Comparison of ENCODE assay signal across 1 cellular context in genomic region chr12:49784756-49785409, GRCh38.
TF ChIP-seq lines count a peak whose summit lies in the region.

No MANE protein-coding gene starts in this region.

TF ChIP-seq in K562, 482 proteins besides CTCF, POLR2A, EP300 and RAD21 (continued from another document and continues in another):
- TF ChIP-seq ZNF407 (IDR thresholded peaks at IDR 0.05; ENCODE audit: low read depth) (no peak), ZKSCAN8 (CRISPR knock-in tag; IDR thresholded peaks at IDR 0.05) (no peak), RBM25 (IDR thresholded peaks at IDR 0.05; ENCODE audit: low read depth, low read length, severe bottlenecking) (peak; percentile 55), CXXC5 (CRISPR knock-in tag; IDR thresholded peaks at IDR 0.05) (no peak), TEAD1 (CRISPR knock-in tag; IDR thresholded peaks at IDR 0.05) (no peak), ZNF175 (CRISPR knock-in tag; IDR thresholded peaks at IDR 0.05; ENCODE audit: low read depth) (no peak), SMC3 (conservative IDR thresholded peaks at IDR 0.05; ENCODE audit: insufficient read depth, low read depth, low read length) (no peak), NFYB (IDR thresholded peaks at IDR 0.05; ENCODE audit: extremely low read depth, insufficient read length) (no peak), ZNF561 (CRISPR knock-in tag; conservative IDR thresholded peaks at IDR 0.05) (no peak), NFIX (CRISPR knock-in tag; IDR thresholded peaks at IDR 0.05; ENCODE audit: low read depth) (no peak), RBM17 (IDR thresholded peaks at IDR 0.05; ENCODE audit: borderline replicate concordance, low read depth, low read length) (no peak), NCOA4 (IDR thresholded peaks at IDR 0.05; ENCODE audit: partially characterized antibody) (no peak), EP400 (IDR thresholded peaks at IDR 0.05) (no peak), MAX (CRISPR knock-in tag; IDR thresholded peaks at IDR 0.05) (no peak), SMARCC2 (IDR thresholded peaks at IDR 0.05; ENCODE audit: low read depth) (no peak), TAF1 (IDR thresholded peaks at IDR 0.05; ENCODE audit: control insufficient read depth, extremely low read depth, insufficient read depth, low read length, severe bottlenecking) (no peak), CBX1 (IDR thresholded peaks at IDR 0.05; ENCODE audit: low read depth) (no peak), CHD1 (IDR thresholded peaks at IDR 0.05; ENCODE audit: low read length) (no peak), SPI1 (IDR thresholded peaks at IDR 0.05; ENCODE audit: borderline replicate concordance, low read depth, low read length) (no peak), CBX8 (IDR thresholded peaks at IDR 0.05; ENCODE audit: borderline replicate concordance, extremely low read depth, low read depth, low read length, poor library complexity, severe bottlenecking) (no peak), ZNF174 (CRISPR knock-in tag; IDR thresholded peaks at IDR 0.05) (no peak), SAFB2 (IDR thresholded peaks at IDR 0.05; ENCODE audit: borderline replicate concordance, low read depth, low read length, severe bottlenecking) (no peak), NFE2L1 (tag; IDR thresholded peaks at IDR 0.05; ENCODE audit: borderline replicate concordance, low read depth) (peak; percentile 92), FOSL1 (tag; conservative IDR thresholded peaks at IDR 0.05) (peak; percentile 56), FOXO4 (CRISPR knock-in tag; IDR thresholded peaks at IDR 0.05) (no peak), STAT5B (CRISPR knock-in tag; IDR thresholded peaks at IDR 0.05) (no peak), NBN (IDR thresholded peaks at IDR 0.05; ENCODE audit: low read depth) (no peak), POLR3G (IDR thresholded peaks at IDR 0.05; ENCODE audit: extremely low read depth, insufficient read length, insufficient replicate concordance) (no peak), ARHGAP35 (IDR thresholded peaks at IDR 0.05; ENCODE audit: partially characterized antibody) (no peak), GATAD2A (IDR thresholded peaks at IDR 0.05) (no peak), JUN (IDR thresholded peaks at IDR 0.05; ENCODE audit: borderline replicate concordance, low read depth, low read length) (no peak), JUN (CRISPR knock-in tag; IDR thresholded peaks at IDR 0.05; ENCODE audit: borderline replicate concordance) (no peak), HIVEP1 (CRISPR knock-in tag; IDR thresholded peaks at IDR 0.05) (no peak), SRSF7 (optimal IDR thresholded peaks at IDR 0.05; ENCODE audit: low read depth, low read length) (no peak), LEF1 (IDR thresholded peaks at IDR 0.05) (no peak), DDX20 (tag; IDR thresholded peaks at IDR 0.05; ENCODE audit: low read depth) (no peak), ZC3H8 (IDR thresholded peaks at IDR 0.05) (no peak)
- TF ChIP-seq, protein P1, sequence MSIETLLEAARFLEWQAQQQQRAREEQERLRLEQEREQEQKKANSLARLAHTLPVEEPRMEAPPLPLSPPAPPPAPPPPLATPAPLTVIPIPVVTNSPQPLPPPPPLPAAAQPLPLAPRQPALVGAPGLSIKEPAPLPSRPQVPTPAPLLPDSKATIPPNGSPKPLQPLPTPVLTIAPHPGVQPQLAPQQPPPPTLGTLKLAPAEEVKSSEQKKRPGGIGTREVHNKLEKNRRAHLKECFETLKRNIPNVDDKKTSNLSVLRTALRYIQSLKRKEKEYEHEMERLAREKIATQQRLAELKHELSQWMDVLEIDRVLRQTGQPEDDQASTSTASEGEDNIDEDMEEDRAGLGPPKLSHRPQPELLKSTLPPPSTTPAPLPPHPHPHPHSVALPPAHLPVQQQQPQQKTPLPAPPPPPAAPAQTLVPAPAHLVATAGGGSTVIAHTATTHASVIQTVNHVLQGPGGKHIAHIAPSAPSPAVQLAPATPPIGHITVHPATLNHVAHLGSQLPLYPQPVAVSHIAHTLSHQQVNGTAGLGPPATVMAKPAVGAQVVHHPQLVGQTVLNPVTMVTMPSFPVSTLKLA (conservative IDR thresholded peaks at IDR 0.05): no peak
- TF ChIP-seq, protein P2, sequence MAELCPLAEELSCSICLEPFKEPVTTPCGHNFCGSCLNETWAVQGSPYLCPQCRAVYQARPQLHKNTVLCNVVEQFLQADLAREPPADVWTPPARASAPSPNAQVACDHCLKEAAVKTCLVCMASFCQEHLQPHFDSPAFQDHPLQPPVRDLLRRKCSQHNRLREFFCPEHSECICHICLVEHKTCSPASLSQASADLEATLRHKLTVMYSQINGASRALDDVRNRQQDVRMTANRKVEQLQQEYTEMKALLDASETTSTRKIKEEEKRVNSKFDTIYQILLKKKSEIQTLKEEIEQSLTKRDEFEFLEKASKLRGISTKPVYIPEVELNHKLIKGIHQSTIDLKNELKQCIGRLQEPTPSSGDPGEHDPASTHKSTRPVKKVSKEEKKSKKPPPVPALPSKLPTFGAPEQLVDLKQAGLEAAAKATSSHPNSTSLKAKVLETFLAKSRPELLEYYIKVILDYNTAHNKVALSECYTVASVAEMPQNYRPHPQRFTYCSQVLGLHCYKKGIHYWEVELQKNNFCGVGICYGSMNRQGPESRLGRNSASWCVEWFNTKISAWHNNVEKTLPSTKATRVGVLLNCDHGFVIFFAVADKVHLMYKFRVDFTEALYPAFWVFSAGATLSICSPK (IDR thresholded peaks at IDR 0.05; ENCODE audit: borderline replicate concordance): no peak
- TF ChIP-seq, protein P3, sequence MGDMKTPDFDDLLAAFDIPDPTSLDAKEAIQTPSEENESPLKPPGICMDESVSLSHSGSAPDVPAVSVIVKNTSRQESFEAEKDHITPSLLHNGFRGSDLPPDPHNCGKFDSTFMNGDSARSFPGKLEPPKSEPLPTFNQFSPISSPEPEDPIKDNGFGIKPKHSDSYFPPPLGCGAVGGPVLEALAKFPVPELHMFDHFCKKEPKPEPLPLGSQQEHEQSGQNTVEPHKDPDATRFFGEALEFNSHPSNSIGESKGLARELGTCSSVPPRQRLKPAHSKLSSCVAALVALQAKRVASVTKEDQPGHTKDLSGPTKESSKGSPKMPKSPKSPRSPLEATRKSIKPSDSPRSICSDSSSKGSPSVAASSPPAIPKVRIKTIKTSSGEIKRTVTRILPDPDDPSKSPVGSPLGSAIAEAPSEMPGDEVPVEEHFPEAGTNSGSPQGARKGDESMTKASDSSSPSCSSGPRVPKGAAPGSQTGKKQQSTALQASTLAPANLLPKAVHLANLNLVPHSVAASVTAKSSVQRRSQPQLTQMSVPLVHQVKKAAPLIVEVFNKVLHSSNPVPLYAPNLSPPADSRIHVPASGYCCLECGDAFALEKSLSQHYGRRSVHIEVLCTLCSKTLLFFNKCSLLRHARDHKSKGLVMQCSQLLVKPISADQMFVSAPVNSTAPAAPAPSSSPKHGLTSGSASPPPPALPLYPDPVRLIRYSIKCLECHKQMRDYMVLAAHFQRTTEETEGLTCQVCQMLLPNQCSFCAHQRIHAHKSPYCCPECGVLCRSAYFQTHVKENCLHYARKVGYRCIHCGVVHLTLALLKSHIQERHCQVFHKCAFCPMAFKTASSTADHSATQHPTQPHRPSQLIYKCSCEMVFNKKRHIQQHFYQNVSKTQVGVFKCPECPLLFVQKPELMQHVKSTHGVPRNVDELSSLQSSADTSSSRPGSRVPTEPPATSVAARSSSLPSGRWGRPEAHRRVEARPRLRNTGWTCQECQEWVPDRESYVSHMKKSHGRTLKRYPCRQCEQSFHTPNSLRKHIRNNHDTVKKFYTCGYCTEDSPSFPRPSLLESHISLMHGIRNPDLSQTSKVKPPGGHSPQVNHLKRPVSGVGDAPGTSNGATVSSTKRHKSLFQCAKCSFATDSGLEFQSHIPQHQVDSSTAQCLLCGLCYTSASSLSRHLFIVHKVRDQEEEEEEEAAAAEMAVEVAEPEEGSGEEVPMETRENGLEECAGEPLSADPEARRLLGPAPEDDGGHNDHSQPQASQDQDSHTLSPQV (IDR thresholded peaks at IDR 0.05): no peak
- TF ChIP-seq, protein P4, sequence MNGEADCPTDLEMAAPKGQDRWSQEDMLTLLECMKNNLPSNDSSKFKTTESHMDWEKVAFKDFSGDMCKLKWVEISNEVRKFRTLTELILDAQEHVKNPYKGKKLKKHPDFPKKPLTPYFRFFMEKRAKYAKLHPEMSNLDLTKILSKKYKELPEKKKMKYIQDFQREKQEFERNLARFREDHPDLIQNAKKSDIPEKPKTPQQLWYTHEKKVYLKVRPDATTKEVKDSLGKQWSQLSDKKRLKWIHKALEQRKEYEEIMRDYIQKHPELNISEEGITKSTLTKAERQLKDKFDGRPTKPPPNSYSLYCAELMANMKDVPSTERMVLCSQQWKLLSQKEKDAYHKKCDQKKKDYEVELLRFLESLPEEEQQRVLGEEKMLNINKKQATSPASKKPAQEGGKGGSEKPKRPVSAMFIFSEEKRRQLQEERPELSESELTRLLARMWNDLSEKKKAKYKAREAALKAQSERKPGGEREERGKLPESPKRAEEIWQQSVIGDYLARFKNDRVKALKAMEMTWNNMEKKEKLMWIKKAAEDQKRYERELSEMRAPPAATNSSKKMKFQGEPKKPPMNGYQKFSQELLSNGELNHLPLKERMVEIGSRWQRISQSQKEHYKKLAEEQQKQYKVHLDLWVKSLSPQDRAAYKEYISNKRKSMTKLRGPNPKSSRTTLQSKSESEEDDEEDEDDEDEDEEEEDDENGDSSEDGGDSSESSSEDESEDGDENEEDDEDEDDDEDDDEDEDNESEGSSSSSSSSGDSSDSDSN (IDR thresholded peaks at IDR 0.05; ENCODE audit: borderline replicate concordance in 1 of 2, low read depth in 2 of 2, low read length in 2 of 2): no peak
- TF ChIP-seq, protein P5, sequence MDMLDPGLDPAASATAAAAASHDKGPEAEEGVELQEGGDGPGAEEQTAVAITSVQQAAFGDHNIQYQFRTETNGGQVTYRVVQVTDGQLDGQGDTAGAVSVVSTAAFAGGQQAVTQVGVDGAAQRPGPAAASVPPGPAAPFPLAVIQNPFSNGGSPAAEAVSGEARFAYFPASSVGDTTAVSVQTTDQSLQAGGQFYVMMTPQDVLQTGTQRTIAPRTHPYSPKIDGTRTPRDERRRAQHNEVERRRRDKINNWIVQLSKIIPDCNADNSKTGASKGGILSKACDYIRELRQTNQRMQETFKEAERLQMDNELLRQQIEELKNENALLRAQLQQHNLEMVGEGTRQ (CRISPR knock-in tag; IDR thresholded peaks at IDR 0.05): no peak
